Comparison of ENCODE assay signal across 17 cellular contexts in the genomic region with DNA sequence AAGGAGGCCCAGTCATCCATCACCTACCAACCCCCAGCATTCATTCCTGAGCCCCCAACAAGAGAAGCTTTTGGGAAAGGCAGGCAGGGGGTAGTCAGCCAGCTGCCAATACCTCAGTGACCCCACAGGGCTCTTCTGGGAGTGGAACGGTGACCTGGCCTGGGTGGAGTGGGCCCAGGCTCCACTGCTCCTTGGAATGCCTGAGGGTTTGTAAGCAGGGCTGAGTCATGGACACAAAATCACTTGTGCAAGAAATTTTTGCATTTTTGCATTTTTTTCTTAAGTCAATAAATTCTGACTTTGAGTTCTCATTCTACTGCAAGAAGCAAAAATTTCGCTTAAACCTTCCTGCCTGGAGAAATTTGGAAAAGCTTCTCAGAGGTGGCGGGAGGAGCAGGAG. TPM values are rescaled to one million over a fixed set of nuclear protein-coding genes. Genes with fewer than 3 reads are reported as not detected.
DNase-seq lines count a peak whose midpoint lies in the region; ATAC-seq and TF ChIP-seq lines count a peak whose summit lies in the region.
"Had no signal": no experiment of that assay in that cellular context is flagged by ENCODE, and none has a peak within 500 bp of the region (broad histone marks: within the 10 kb centered on the region; RNA-seq: fewer than 3 reads in every experiment).

No MANE protein-coding gene starts in this region.

- no peak overlapping the region for H3K27ac Mint-ChIP-seq in stimulated activated memory B cell treated with anti-CD40 and anti-IgM and Interleukin-4, amounts not matched to agents 10 μg/mL and 1 μg/mL and 100 μg/mL, for 72 hours
- H3K27ac Mint-ChIP-seq: CD4-positive, CD25-positive, alpha-beta regulatory T cell had no signal

- peaks cover 5% of the 10 kb centered on the region for H3K9me3 Mint-ChIP-seq in stimulated activated memory B cell treated with anti-CD40 and anti-IgM and Interleukin-4, amounts not matched to agents 10 μg/mL and 1 μg/mL and 100 μg/mL, for 72 hours

- H3K4me3 Mint-ChIP-seq in stimulated activated memory B cell treated with anti-CD40 and anti-IgM and Interleukin-4, amounts not matched to agents 10 μg/mL and 1 μg/mL and 100 μg/mL, for 72 hours, result no peak overlapping the region
- H3K4me3 Mint-ChIP-seq: CD4-positive, CD25-positive, alpha-beta regulatory T cell had no signal

- TF ChIP-seq CTCF in AG09309 (IDR thresholded peaks at IDR 0.05; ENCODE audit: control insufficient read depth, insufficient read depth, low read depth, low read length, missing control alignments), result no peak
- TF ChIP-seq CTCF in omental fat pad (IDR thresholded peaks at IDR 0.05), result no peak

- ATAC-seq in esophagus mucosa, result peak; percentile 31
- ATAC-seq in omental fat pad (ENCODE audit: low FRiP score), result peak; percentile 67
- ATAC-seq in stimulated activated memory B cell treated with anti-CD40 and anti-IgM and Interleukin-4, amounts not matched to agents 10 μg/mL and 1 μg/mL and 100 μg/mL, for 72 hours, result no peak
- ATAC-seq: HepG2 had no signal

- H3K4me1 Mint-ChIP-seq in stimulated activated memory B cell treated with anti-CD40 and anti-IgM and Interleukin-4, amounts not matched to agents 10 μg/mL and 1 μg/mL and 100 μg/mL, for 72 hours, result no peaks in the 10 kb centered on the region
- H3K4me1 Mint-ChIP-seq: CD4-positive, CD25-positive, alpha-beta regulatory T cell had no signal

- DNase-seq in AG09309 (ENCODE audit: low read depth), result peak; percentile 74
- DNase-seq in LHCN-M2 (ENCODE audit: low read depth), result peak; percentile 68
- no peak for DNase-seq in omental fat pad (ENCODE audit: low spot score)
- no peak for DNase-seq in NOMO-1 treated with dmso at 0.1 percent for 144 hours (lab: John Stamatoyannopoulos, UW; ENCODE audit: unreplicated experiment)
- no peak for DNase-seq in Ammon's horn (ENCODE audit: low spot score)
- no peak for DNase-seq in stimulated activated CD4-positive, alpha-beta T cell treated with anti-CD3 and anti-CD28 coated beads, Interleukin-4, amount 100 ng/mL, for 4 hours
- DNase-seq: activated CD4-positive, alpha-beta T cell treated with anti-CD3 and anti-CD28 coated beads for 48 hours; CD4-positive, CD25-positive, alpha-beta regulatory T cell; NCI-H1436 treated with DMSO at 0.1 percent for 48 hours; NCI-H524; RPMI8226; stimulated activated CD4-positive, alpha-beta T cell treated with anti-CD3 and anti-CD28 coated beads, Interleukin-1b, Interleukin-23, amount 100 ng/mL, for 48 hours; T-helper 2 cell had no signal

- H3K4me3 ChIP-seq in AG09309 (ENCODE audit: control insufficient read depth, low read depth, low read length), result no peak overlapping the region
- H3K4me3 ChIP-seq: uterus had no signal

- peaks cover 33% of the 10 kb centered on the region for H3K27me3 Mint-ChIP-seq in stimulated activated memory B cell treated with anti-CD40 and anti-IgM and Interleukin-4, amounts not matched to agents 10 μg/mL and 1 μg/mL and 100 μg/mL, for 72 hours
- H3K27me3 Mint-ChIP-seq: CD4-positive, CD25-positive, alpha-beta regulatory T cell had no signal

- H3K36me3 Mint-ChIP-seq in stimulated activated memory B cell treated with anti-CD40 and anti-IgM and Interleukin-4, amounts not matched to agents 10 μg/mL and 1 μg/mL and 100 μg/mL, for 72 hours, result no peaks in the 10 kb centered on the region
- H3K36me3 Mint-ChIP-seq: CD4-positive, CD25-positive, alpha-beta regulatory T cell had no signal

RNA-seq across cellular contexts. Expression of gene SORCS2, which starts 18.5 kb away (rescaled TPM):
- total RNA-seq in LHCN-M2 (2014; rRNA removed) (0.52 and 0.90 TPM in 2 replicates), esophagus mucosa (5.0 TPM), omental fat pad (1 to 10 TPM in 2 of 4 donors, under 1 TPM in 2; 0.63 to 4.6 (median 1.2) TPM)
- polyA plus RNA-seq in LHCN-M2 (2012), result 1.7 TPM
- total RNA-seq: CD4-positive, CD25-positive, alpha-beta regulatory T cell had no signal
- polyA plus RNA-seq: CD4-positive, CD25-positive, alpha-beta regulatory T cell had no signal

Comparison
In these comparisons a context has a peak if more than half of its experiments do, and no peak if none do; other contexts are left out.
1. DNase-seq: peak in AG09309 (single experiment) and LHCN-M2 (single experiment); none in omental fat pad (single experiment), NOMO-1 treated with dmso at 0.1 percent for 144 hours (single experiment), Ammon's horn (single experiment) and stimulated activated CD4-positive, alpha-beta T cell treated with anti-CD3 and anti-CD28 coated beads, Interleukin-4, amount 100 ng/mL, for 4 hours (0 of 2).